Comparison of ENCODE assay signal across 14 cellular contexts in the genomic region with DNA sequence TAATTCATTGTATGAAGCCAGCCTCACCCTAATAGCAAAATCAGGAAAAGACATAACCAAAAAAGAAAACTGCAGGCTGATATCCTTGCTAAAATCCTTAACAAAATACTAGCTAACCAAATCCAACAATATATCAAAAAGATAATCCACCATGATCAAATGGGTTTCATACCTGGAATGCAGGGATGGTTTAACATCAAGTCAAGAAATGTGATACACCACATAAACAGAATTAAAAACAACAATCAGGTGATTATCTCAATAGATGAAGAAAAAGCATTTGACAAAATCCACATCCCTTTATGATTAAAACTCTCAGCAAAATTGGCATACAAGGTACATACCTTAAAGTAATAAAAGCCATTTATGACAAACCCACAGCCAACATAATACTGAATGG. TPM values are rescaled to one million over a fixed set of nuclear protein-coding genes. Genes with fewer than 3 reads are reported as not detected.
"Had no signal": no experiment of that assay in that cellular context is flagged by ENCODE, and none has a peak within 500 bp of the region (broad histone marks: within the 10 kb centered on the region; RNA-seq: fewer than 3 reads in every experiment).

No MANE protein-coding gene starts in this region.

RNA-seq across cellular contexts. Expression of a gene that starts 29.2 kb away (rescaled TPM):
- total RNA-seq: stomach, subcutaneous adipose tissue, suprapubic skin, temporal lobe, thoracic aorta, thyroid gland, tibial nerve, transverse colon, upper lobe of left lung, upper lobe of right lung, ureter, urinary bladder, uterus, vagina had no signal
- polyA plus RNA-seq: stomach, urinary bladder had no signal
